In genomic region chr18:44704137-44704791, GRCh38 we compare ENCODE assay signal across 16 cellular contexts. TPM values are rescaled to one million over a fixed set of nuclear protein-coding genes. Genes with fewer than 3 reads are reported as not detected.
DNase-seq lines count a peak whose midpoint lies in the region; ATAC-seq, FAIRE-seq and TF ChIP-seq lines count a peak whose summit lies in the region.
"Had no signal": no experiment of that assay in that cellular context is flagged by ENCODE, and none has a peak within 500 bp of the region (broad histone marks: within the 10 kb centered on the region; RNA-seq: fewer than 3 reads in every experiment).

No MANE protein-coding gene starts in this region.

- H3K79me2 ChIP-seq in HepG2 (ENCODE audit: insufficient read depth, low read length) (no peaks in the 10 kb centered on the region), H1 (ENCODE audit: control insufficient read depth in 1 of 2, insufficient read depth in 2 of 2, low read length in 2 of 2) (no peaks in the 10 kb centered on the region)

- no peak overlapping the region for H4K8ac ChIP-seq in H1 (ENCODE audit: extremely low read depth, insufficient read depth, low read length)

- intact Hi-C loops in HepG2 (cut with micrococcal nuclease; ENCODE audit: unreplicated experiment) (no loop called here), right lobe of liver (cut with DNase I) (no loop called here), spleen (cut with DNase I; ENCODE audit: low total_unique reads) (no loop called here)

- peak overlapping the region; percentile 28 for H3K27ac Mint-ChIP-seq in memory B cell
- peak overlapping the region; percentile 42 for H3K27ac Mint-ChIP-seq in stimulated activated memory B cell treated with anti-CD40 and anti-IgM and Interleukin-4, amounts not matched to agents 10 μg/mL and 1 μg/mL and 100 μg/mL, for 72 hours
- H3K27ac Mint-ChIP-seq: CD4-positive, alpha-beta T cell had no signal

- H2BK15ac ChIP-seq in H1 (ENCODE audit: low read length): no peak overlapping the region

- 0% methylated on average over 1 of the region's 1 CpG for WGBS in HepG2 (ENCODE audit: low lambda C conversion rate)
- 13% methylated on average over 1 of the region's 1 CpG for WGBS in right lobe of liver (ENCODE audit: insufficient coverage, low coverage, low lambda C conversion rate, missing lambda C conversion rate)
- 89% methylated on average over 1 of the region's 1 CpG; no CpG with 5 or more reads in 1 of the 2 experiments for WGBS in H1 (ENCODE audit: extremely low coverage in 1 of 2, insufficient coverage in 1 of 2, insufficient read length in 1 of 2, insufficient replicate concordance in 2 of 2, low coverage in 1 of 2, low lambda C conversion rate in 2 of 2, missing lambda C conversion rate in 1 of 2), 2 experiments
- 90 to 98% (median 94%) methylated on average over 1 of the region's 1 CpG for WGBS in spleen, 5 donors

- H2BK12ac ChIP-seq in H1 (ENCODE audit: low read depth, low read length): no peak overlapping the region

- H3K9me3 ChIP-seq in HepG2 (ENCODE audit: low read length): no peaks in the 10 kb centered on the region
- H3K9me3 ChIP-seq in right lobe of liver: no peaks in the 10 kb centered on the region
- H3K9me3 ChIP-seq in H1 (ENCODE audit: insufficient read depth in 2 of 2, low read depth in 1 of 2, low read length in 1 of 2): no peaks in the 10 kb centered on the region
- no peaks in the 10 kb centered on the region for H3K9me3 ChIP-seq in spleen

- no peak overlapping the region for H3K4me3 ChIP-seq in HepG2 (replicated peaks in 1 of 3; ENCODE audit: insufficient read depth in 1 of 3, low read depth in 2 of 3, low read length in 3 of 3)
- H3K4me3 ChIP-seq in right lobe of liver: no peak overlapping the region
- H3K4me3 ChIP-seq in H1 (ENCODE audit: extremely low read depth in 1 of 4, insufficient read depth in 2 of 4, low read depth in 3 of 4, low read length in 4 of 4): no peak overlapping the region
- no peak overlapping the region for H3K4me3 ChIP-seq in spleen
- H3K4me3 ChIP-seq: GM23248 had no signal

- no peaks in the 10 kb centered on the region for H3K4me1 ChIP-seq in HepG2 (ENCODE audit: insufficient read depth, low read length)
- H3K4me1 ChIP-seq in right lobe of liver: peaks cover 0 to 63% (median 19%) of the 10 kb centered on the region in 4 donors
- peaks cover 0 to 8% (median 0%) of the 10 kb centered on the region in 4 experiments; a peak in 2 of 7 replicates for H3K4me1 ChIP-seq in H1 (replicated peaks in 1 of 4; ENCODE audit: control insufficient read depth in 3 of 4, insufficient read depth in 4 of 4, low read length in 3 of 4)
- H3K4me1 ChIP-seq in spleen: peaks cover 0 to 65% (median 28%) of the 10 kb centered on the region in 6 donors

- H4K5ac ChIP-seq in H1 (ENCODE audit: insufficient read length, low read depth, low read length): no peak overlapping the region

- H4K91ac ChIP-seq in H1 (replicated peaks; ENCODE audit: insufficient read length, low read length): no peak overlapping the region

- H2BK120ac ChIP-seq in H1 (replicated peaks; ENCODE audit: low read depth, low read length): no peak overlapping the region

- H3K4me3 Mint-ChIP-seq in memory B cell: no peak overlapping the region
- H3K4me3 Mint-ChIP-seq in stimulated activated memory B cell treated with anti-CD40 and anti-IgM and Interleukin-4, amounts not matched to agents 10 μg/mL and 1 μg/mL and 100 μg/mL, for 72 hours: no peak overlapping the region
- H3K4me3 Mint-ChIP-seq: CD4-positive, alpha-beta T cell; H9 had no signal

- TF ChIP-seq EP300 in HepG2 (IDR thresholded peaks at IDR 0.05; ENCODE audit: low read depth in 2 of 2, low read length in 2 of 2) (no peak), HepG2 (CRISPR knock-in tag; IDR thresholded peaks at IDR 0.05; ENCODE audit: borderline replicate concordance) (no peak), H1 (IDR thresholded peaks at IDR 0.05; ENCODE audit: borderline replicate concordance in 1 of 2, low read depth in 2 of 2, low read length in 2 of 2) (no peak)

- ATAC-seq in HepG2 (no peak), right lobe of liver (no peak), memory B cell (ENCODE audit: low read depth) (no peak), HG03442 (IDR thresholded peaks at IDR 0.05; ENCODE audit: unreplicated experiment) (no peak)
- ATAC-seq in stimulated activated memory B cell treated with anti-CD40 and anti-IgM and Interleukin-4, amounts not matched to agents 10 μg/mL and 1 μg/mL and 100 μg/mL, for 72 hours: no peak

- no peak overlapping the region for H3K14ac ChIP-seq in H1 (ENCODE audit: insufficient read length)

- H3K9ac ChIP-seq in HepG2 (ENCODE audit: insufficient read depth, low read depth, low read length) (no peak overlapping the region), H1 (replicated peaks in 1 of 4; ENCODE audit: extremely low read depth in 1 of 4, low read depth in 3 of 4, low read length in 3 of 4) (no peak overlapping the region)
- H3K9ac ChIP-seq: GM23248 had no signal

- H3K4me1 Mint-ChIP-seq in memory B cell: peaks cover 57% of the 10 kb centered on the region
- H3K4me1 Mint-ChIP-seq in stimulated activated memory B cell treated with anti-CD40 and anti-IgM and Interleukin-4, amounts not matched to agents 10 μg/mL and 1 μg/mL and 100 μg/mL, for 72 hours: peaks cover 77% of the 10 kb centered on the region

- BruUV-seq in HepG2 (replicated peaks; lab: Mats Ljungman, UMichigan): no TSS peak

- H3K27me3 ChIP-seq in HepG2 (ENCODE audit: control insufficient read depth in 1 of 2, insufficient read depth in 2 of 2, low read length in 2 of 2): 0 out of 5 replicates have a peak, but pooled peaks cover 0 to 2% of the 10 kb centered on the region in 2 experiments
- H3K27me3 ChIP-seq in right lobe of liver: no peaks in the 10 kb centered on the region
- no peaks in the 10 kb centered on the region for H3K27me3 ChIP-seq in H1 (replicated peaks in 1 of 4; ENCODE audit: control insufficient read depth in 3 of 4, extremely low read depth in 1 of 4, insufficient read depth in 3 of 4, low read length in 3 of 4)
- no peaks in the 10 kb centered on the region for H3K27me3 ChIP-seq in spleen (replicated peaks in 1 of 7)

- CTCF ChIA-PET in HepG2 (lab: Yijun Ruan, JAX; ENCODE audit: low intra/inter-chr PET ratio, low total read pairs): no interaction called here
- CTCF ChIA-PET in H1 (lab: Charles Lee; ENCODE audit: partially characterized antibody): interaction anchor here (0.9 kb wide), 2 partner anchors 10 to 16 kb away, joined by 3 to 4 read pairs; no protein-coding TSS in a partner anchor

- H3K4me2 ChIP-seq in HepG2 (ENCODE audit: low read depth, low read length): no peak overlapping the region
- H3K4me2 ChIP-seq in H1 (ENCODE audit: insufficient read depth in 1 of 2, low read depth in 2 of 2, low read length in 2 of 2): 0 out of 4 replicates have a peak overlapping the region, but pooled peaks of 1 of the 2 experiments have one; percentile 31

- H3K9me3 Mint-ChIP-seq in memory B cell: no peaks in the 10 kb centered on the region
- no peaks in the 10 kb centered on the region for H3K9me3 Mint-ChIP-seq in stimulated activated memory B cell treated with anti-CD40 and anti-IgM and Interleukin-4, amounts not matched to agents 10 μg/mL and 1 μg/mL and 100 μg/mL, for 72 hours
- H3K9me3 Mint-ChIP-seq: CD4-positive, alpha-beta T cell; H9 had no signal

- H3K36me3 Mint-ChIP-seq in memory B cell: peaks cover 39% of the 10 kb centered on the region
- peaks cover 66% of the 10 kb centered on the region for H3K36me3 Mint-ChIP-seq in stimulated activated memory B cell treated with anti-CD40 and anti-IgM and Interleukin-4, amounts not matched to agents 10 μg/mL and 1 μg/mL and 100 μg/mL, for 72 hours

- in situ Hi-C loops in HepG2 (cut with HindIII; ENCODE audit: extremely low pct_ligation_motif_present, low pct_unique_long_range_greater_than_20kb): no loop called here

- H4K20me1 ChIP-seq in HepG2 (ENCODE audit: insufficient read depth, low read length) (no peaks in the 10 kb centered on the region), H1 (replicated peaks in 1 of 2; ENCODE audit: control insufficient read depth in 1 of 2, insufficient read depth in 2 of 2, low read length in 2 of 2) (no peaks in the 10 kb centered on the region)

- H3K27me3 Mint-ChIP-seq in memory B cell: no peaks in the 10 kb centered on the region
- H3K27me3 Mint-ChIP-seq in stimulated activated memory B cell treated with anti-CD40 and anti-IgM and Interleukin-4, amounts not matched to agents 10 μg/mL and 1 μg/mL and 100 μg/mL, for 72 hours: no peaks in the 10 kb centered on the region
- H3K27me3 Mint-ChIP-seq: CD4-positive, alpha-beta T cell had no signal

- H3K79me1 ChIP-seq in H1 (ENCODE audit: low read depth, low read length): no peaks in the 10 kb centered on the region

- no peak overlapping the region for H3K18ac ChIP-seq in H1 (ENCODE audit: extremely low read depth, low read length)

- H2AFZ ChIP-seq in HepG2 (ENCODE audit: low read length) (no peak overlapping the region), H1 (ENCODE audit: low read length) (no peak overlapping the region)
- H2AFZ ChIP-seq: GM23248 had no signal

- no peak overlapping the region for H3K23ac ChIP-seq in H1 (ENCODE audit: insufficient read length)

- TF ChIP-seq POLR2A in HepG2 (IDR thresholded peaks at IDR 0.05; ENCODE audit: insufficient read depth in 1 of 2, low read depth in 2 of 2, low read length in 2 of 2) (no peak), right lobe of liver (IDR thresholded peaks at IDR 0.05) (no peak), H1 (IDR thresholded peaks at IDR 0.05; ENCODE audit: control extremely low read depth in 1 of 2, low read depth in 2 of 2, low read length in 2 of 2) (no peak), spleen (IDR thresholded peaks at IDR 0.05) (no peak)

- H3K56ac ChIP-seq in H1 (replicated peaks; ENCODE audit: insufficient read length, low read depth, low read length): no peak overlapping the region

- H2BK20ac ChIP-seq in H1 (ENCODE audit: low read length): no peak overlapping the region

- H3K27ac ChIP-seq in HepG2 (ENCODE audit: extremely low read length, insufficient read depth, low read length): no peak overlapping the region
- peak overlapping the region in 1 of 3 donors; percentile 37 for H3K27ac ChIP-seq in right lobe of liver
- no peak overlapping the region for H3K27ac ChIP-seq in H1 (ENCODE audit: low read depth, low read length)
- no peak overlapping the region for H3K27ac ChIP-seq in spleen
- H3K27ac ChIP-seq: 22Rv1, GM23248 had no signal

- no peaks in the 10 kb centered on the region for H3K23me2 ChIP-seq in H1 (ENCODE audit: low read depth, low read length)

- no peak overlapping the region for H3K4ac ChIP-seq in H1 (replicated peaks; ENCODE audit: insufficient read length, low read depth, low read length)

- no peak overlapping the region for H2BK5ac ChIP-seq in H1 (ENCODE audit: low read depth, low read length)

- FAIRE-seq in HepG2 (lab: Jason Lieb, UNC) (no peak), H1 (lab: Jason Lieb, UNC) (no peak)

- no peaks in the 10 kb centered on the region for H3K36me3 ChIP-seq in HepG2 (replicated peaks in 1 of 2; ENCODE audit: control insufficient read depth in 1 of 2, insufficient read depth in 2 of 2, low read length in 2 of 2)
- no peaks in the 10 kb centered on the region for H3K36me3 ChIP-seq in right lobe of liver
- no peaks in the 10 kb centered on the region for H3K36me3 ChIP-seq in H1 (ENCODE audit: control insufficient read depth in 2 of 4, insufficient read depth in 4 of 4, low read length in 3 of 4)
- H3K36me3 ChIP-seq in spleen: peaks cover 0 to 11% (median 0%) of the 10 kb centered on the region in 6 donors

- DNase-seq in HepG2 (ENCODE audit: low spot score): no peak
- no peak for DNase-seq in right lobe of liver
- no peak for DNase-seq in H1 (ENCODE audit: low read depth in 1 of 2, low spot score in 2 of 2)
- DNase-seq in memory B cell (ENCODE audit: low spot score in 2 of 2): no peak
- DNase-seq in spleen: no peak
- no peak for DNase-seq in activated effector memory CD4-positive, alpha-beta T cell treated with Interleukin-2 at 50 U/mL for 16 hours
- DNase-seq: AML-193; C1 segment of cervical spinal cord; Calu3; CD4-positive, alpha-beta T cell; DMS 273 treated with DMSO at 0.1 percent for 48 hours; GM23248; H9 had no signal

- TF ChIP-seq CTCF in HepG2 (CRISPR knock-in tag; IDR thresholded peaks at IDR 0.05) (no peak), right lobe of liver (IDR thresholded peaks at IDR 0.05) (no peak), H1 (IDR thresholded peaks at IDR 0.05; ENCODE audit: control extremely low read depth in 1 of 3, insufficient read depth in 1 of 3, low read depth in 1 of 3, low read length in 3 of 3) (no peak), spleen (IDR thresholded peaks at IDR 0.05 in 8 of 11, conservative IDR thresholded peaks at IDR 0.05 in 3 of 11) (no peak)

- H2AK5ac ChIP-seq in H1 (ENCODE audit: low read depth, low read length): no peak overlapping the region

- TF ChIP-seq RAD21 in HepG2 (CRISPR knock-in tag; IDR thresholded peaks at IDR 0.05): no peak
- no peak for TF ChIP-seq RAD21 in H1 (IDR thresholded peaks at IDR 0.05 in 1 of 2, conservative IDR thresholded peaks at IDR 0.05 in 1 of 2; ENCODE audit: low read depth in 2 of 2, low read length in 2 of 2)

- POLR2A ChIA-PET in HepG2 (lab: Yijun Ruan, JAX): no interaction called here
- POLR2A ChIA-PET in H1 (lab: Charles Lee; ENCODE audit: partially characterized antibody): no interaction called here

RNA-seq across cellular contexts. Expression of gene SETBP1, which starts 23.6 kb away (rescaled TPM):
- 0.18 and 0.20 TPM in 2 replicates for total RNA-seq in HepG2 (2016; rRNA removed; fragmentation: Illumina TruSeq; extraction: Trizol)
- 2.5 and 2.7 TPM in 2 replicates for total RNA-seq in HepG2 (2016; cell fraction: cytosol; rRNA removed; fragmentation: Illumina TruSeq; extraction: Trizol; ENCODE audit: low read depth)
- total RNA-seq in HepG2 (2016; cell fraction: insoluble cytoplasmic fraction; rRNA removed; fragmentation: Illumina TruSeq; extraction: Trizol): 0.15 and 0.16 TPM in 2 replicates
- total RNA-seq in HepG2 (2016; cell fraction: membrane; rRNA removed; fragmentation: Illumina TruSeq; extraction: Trizol): 0.31 and 0.62 TPM in 2 replicates
- 1.1 and 1.3 TPM in 2 replicates for total RNA-seq in HepG2 (2016; cell fraction: nucleus; rRNA removed; fragmentation: Illumina TruSeq; extraction: Trizol)
- 0.65 and 0.73 TPM in 2 replicates for polyA plus RNA-seq in HepG2 (2011; rRNA removed)
- polyA plus RNA-seq in HepG2 (2011; cell fraction: cytosol; rRNA removed): 0.20 and 0.42 TPM in 2 replicates
- polyA plus RNA-seq in HepG2 (2011; cell fraction: nucleus; rRNA removed): 1.8 TPM in 2 replicates
- 0.93 and 2.0 TPM in 2 replicates for polyA plus RNA-seq in HepG2 (2012)
- polyA plus RNA-seq in HepG2 (2016; cell fraction: cytosol; fragmentation: Illumina TruSeq; extraction: Trizol; ENCODE audit: low read depth): not detected in 2 replicates
- 0.05 and 0.09 TPM in 2 replicates for polyA plus RNA-seq in HepG2 (2016; cell fraction: insoluble cytoplasmic fraction; fragmentation: Illumina TruSeq; extraction: Trizol; ENCODE audit: low read depth)
- polyA plus RNA-seq in HepG2 (2016; cell fraction: membrane; fragmentation: Illumina TruSeq; extraction: Trizol; ENCODE audit: low read depth): 0.08 TPM in 1 of 2 replicates, not detected in the other
- 0.08 and 0.32 TPM in 2 replicates for polyA plus RNA-seq in HepG2 (2016; cell fraction: nucleus; fragmentation: Illumina TruSeq; extraction: Trizol; ENCODE audit: insufficient read depth, low read depth)
- 2.0 and 2.9 TPM in 2 replicates for polyA minus RNA-seq in HepG2 (2011; rRNA and poly(A)+ RNA removed; ENCODE audit: low replicate concordance)
- polyA minus RNA-seq in HepG2 (2011; cell fraction: cytosol; rRNA and poly(A)+ RNA removed): 0.26 and 1.1 TPM in 2 replicates
- 6.8 and 10.6 TPM in 2 replicates for polyA minus RNA-seq in HepG2 (2011; cell fraction: nucleus; rRNA and poly(A)+ RNA removed)
- 10 to 100 TPM; 14.3 to 29.1 (median 16.6) TPM for total RNA-seq in right lobe of liver
- 4.6 and 6.5 TPM in 2 replicates for total RNA-seq in H1 (2021; fragmentation: NEBNext Ultra II Directional; extraction: Animal tissue kit (Norgen Biotek cat#: 25700))
- polyA plus RNA-seq in H1 (2011; rRNA removed): 1.8 and 2.0 TPM in 2 replicates
- 1.7 TPM for polyA plus RNA-seq in H1 (2011; cell fraction: cytosol; rRNA removed)
- 5.8 TPM for polyA plus RNA-seq in H1 (2011; cell fraction: nucleus; rRNA removed)
- 1.6 to 2.1 TPM (median 1.8 TPM) in 4 replicates for polyA plus RNA-seq in H1 (2012, experiment 1 of 2)
- polyA plus RNA-seq in H1 (2012, experiment 2 of 2): 0.30 TPM
- polyA plus RNA-seq in H1 (2013, experiment 1 of 2): 1.2 TPM
- polyA plus RNA-seq in H1 (2013, experiment 2 of 2): 1.3 TPM
- polyA minus RNA-seq in H1 (2011; rRNA and poly(A)+ RNA removed): 8.7 and 8.9 TPM in 2 replicates
- 3.9 TPM for polyA minus RNA-seq in H1 (2011; cell fraction: cytosol; rRNA and poly(A)+ RNA removed)
- polyA minus RNA-seq in H1 (2011; cell fraction: nucleus; rRNA and poly(A)+ RNA removed): 29.7 TPM
- total RNA-seq in spleen: 10 to 100 TPM; 24.2 to 50.7 (median 39.8) TPM
- polyA plus RNA-seq in spleen: 1 to 10 TPM; 2.0 to 3.7 (median 3.4) TPM

Comparison
In these comparisons a context has a peak if more than half of its experiments do, and no peak if none do; other contexts are left out.
1. Of the 41 proteins assayed by ChIP-seq in both HepG2 and H1: peak only in HepG2: none; only in H1: none; in both: MAFK; in neither: 40.